Comparison of ENCODE assay signal across 8 cellular contexts in the genomic region with DNA sequence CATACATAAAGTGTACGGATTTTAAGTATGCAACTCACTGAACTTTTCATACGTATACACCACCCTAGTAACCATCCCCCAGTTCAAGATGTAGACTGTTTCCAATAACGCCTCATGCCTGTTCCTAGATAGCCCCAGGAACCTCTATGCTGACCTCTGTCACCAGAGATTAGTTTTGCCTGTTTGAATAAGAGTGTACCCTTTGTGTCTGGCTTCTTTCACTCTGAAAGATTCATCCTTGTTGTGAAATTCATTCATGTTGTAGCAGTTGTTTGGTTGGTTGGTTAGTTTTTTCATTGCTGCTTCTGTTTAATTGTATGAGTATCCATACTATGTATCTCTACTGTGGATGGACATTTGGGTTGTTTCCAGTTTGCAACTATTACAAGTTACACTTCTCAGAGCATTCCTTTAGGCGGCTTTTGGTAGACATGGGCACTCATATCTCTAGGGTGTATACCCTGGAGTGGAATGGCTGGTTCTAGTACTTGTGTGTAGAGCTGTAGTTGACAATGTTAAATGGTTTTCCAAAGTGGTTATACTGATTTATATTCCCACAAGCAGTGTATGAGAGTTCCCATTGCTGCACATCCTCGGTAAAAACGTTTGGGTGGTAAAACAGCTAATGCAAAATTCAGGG. TPM values are rescaled to one million over a fixed set of nuclear protein-coding genes. Genes with fewer than 3 reads are reported as not detected.
DNase-seq lines count a peak whose midpoint lies in the region; ATAC-seq lines count a peak whose summit lies in the region.

No MANE protein-coding gene starts in this region.

- H3K36me3 Mint-ChIP-seq in activated T-cell treated with anti-CD3 and anti-CD28 coated beads, Interleukin-2, amount 50 U/mL, for 4 hours (ENCODE audit: insufficient read depth): no peaks in the 10 kb centered on the region
- H3K36me3 Mint-ChIP-seq in effector memory CD8-positive, alpha-beta T cell (ENCODE audit: insufficient read depth): peaks cover 14% of the 10 kb centered on the region

- H3K4me3 Mint-ChIP-seq in activated T-cell treated with anti-CD3 and anti-CD28 coated beads, Interleukin-2, amount 50 U/mL, for 4 hours: peak overlapping the region; percentile 95
- H3K4me3 Mint-ChIP-seq in effector memory CD8-positive, alpha-beta T cell: peak overlapping the region; percentile 90 to 93

- no peak for DNase-seq in activated T-cell treated with anti-CD3 and anti-CD28 coated beads, Interleukin-2, amount 50 U/mL, for 4 hours
- DNase-seq in activated T-cell treated with anti-CD3 and anti-CD28 coated beads for 4 hours (no peak), RPMI7951 (ENCODE audit: low read depth) (peak; percentile 31), renal cortical epithelial cell (ENCODE audit: low read depth) (peak; percentile 6)
- no peak for DNase-seq in effector memory CD8-positive, alpha-beta T cell
- no peak for DNase-seq in activated CD4-positive, CD25-positive, alpha-beta regulatory T cell treated with anti-CD3 and anti-CD28 coated beads, Interleukin-2, amount 50 U/mL, for 72 hours

- H3K9me3 Mint-ChIP-seq in activated T-cell treated with anti-CD3 and anti-CD28 coated beads, Interleukin-2, amount 50 U/mL, for 4 hours: no peaks in the 10 kb centered on the region
- H3K9me3 Mint-ChIP-seq in effector memory CD8-positive, alpha-beta T cell: no peaks in the 10 kb centered on the region

- no peaks in the 10 kb centered on the region for H3K27me3 Mint-ChIP-seq in activated T-cell treated with anti-CD3 and anti-CD28 coated beads, Interleukin-2, amount 50 U/mL, for 4 hours (ENCODE audit: low read depth)
- no peaks in the 10 kb centered on the region for H3K27me3 Mint-ChIP-seq in effector memory CD8-positive, alpha-beta T cell

- ATAC-seq in activated T-cell treated with anti-CD3 and anti-CD28 coated beads, Interleukin-2, amount 50 U/mL, for 4 hours: no peak
- ATAC-seq in effector memory CD8-positive, alpha-beta T cell (replicated peaks): no peak
- ATAC-seq in HG02623 (IDR thresholded peaks at IDR 0.05; ENCODE audit: unreplicated experiment) (no peak), GM21576 (IDR thresholded peaks at IDR 0.05; ENCODE audit: unreplicated experiment) (no peak)

- H3K27ac Mint-ChIP-seq in effector memory CD8-positive, alpha-beta T cell: peak overlapping the region; percentile 96 to 99

- H3K4me1 Mint-ChIP-seq in activated T-cell treated with anti-CD3 and anti-CD28 coated beads, Interleukin-2, amount 50 U/mL, for 4 hours (ENCODE audit: low read depth): peaks cover 42% of the 10 kb centered on the region
- peaks cover 25 to 41% of the 10 kb centered on the region in 2 donors for H3K4me1 Mint-ChIP-seq in effector memory CD8-positive, alpha-beta T cell (ENCODE audit: low read depth in 2 of 2)

RNA-seq across cellular contexts. Expression of a gene that starts 1.6 kb away (rescaled TPM):
- total RNA-seq in activated T-cell treated with anti-CD3 and anti-CD28 coated beads, Interleukin-2, amount 50 U/mL, for 4 hours: 10 to 100 TPM; 52.3 to 55.4 (median 53.4) TPM
- 65.7 and 70.3 TPM in 2 replicates for total RNA-seq in RPMI7951 (2014; rRNA removed; shearing (Covaris generic))
- total RNA-seq in renal cortical epithelial cell: 32.7 and 51.4 TPM in 2 replicates

Comparison
In these comparisons a context has a peak if more than half of its experiments do, and no peak if none do; other contexts are left out.
1. DNase-seq: peak in RPMI7951 (single experiment) and renal cortical epithelial cell (single experiment); none in activated T-cell treated with anti-CD3 and anti-CD28 coated beads, Interleukin-2, amount 50 U/mL, for 4 hours (single experiment), activated T-cell treated with anti-CD3 and anti-CD28 coated beads for 4 hours (single experiment), effector memory CD8-positive, alpha-beta T cell (0 of 3) and activated CD4-positive, CD25-positive, alpha-beta regulatory T cell treated with anti-CD3 and anti-CD28 coated beads, Interleukin-2, amount 50 U/mL, for 72 hours (single experiment).